ENCODE assay signal across 27 cellular contexts in the genomic region with DNA sequence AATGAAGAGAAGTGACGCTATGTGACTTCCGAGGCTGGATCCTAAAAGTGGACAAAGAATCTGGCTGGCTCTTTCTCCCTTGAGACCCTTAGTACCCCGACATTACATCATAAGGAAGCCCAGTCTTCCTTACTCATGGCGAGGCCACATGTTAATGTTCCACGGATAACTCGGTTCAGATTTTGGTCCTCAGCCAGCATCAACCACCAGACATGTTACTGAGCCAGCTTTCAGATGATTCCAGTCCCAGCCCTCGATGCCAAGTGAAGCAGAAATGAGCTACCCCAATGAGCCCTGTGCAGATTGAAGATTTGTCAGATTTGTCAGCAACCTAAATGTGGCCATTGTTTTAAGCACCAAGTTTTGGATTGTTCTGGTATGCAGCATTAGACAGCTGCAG. TPM values are rescaled to one million over a fixed set of nuclear protein-coding genes. Genes with fewer than 3 reads are reported as not detected.
"Had no signal": no experiment of that assay in that cellular context is flagged by ENCODE, and none has a peak within 500 bp of the region (broad histone marks: within the 10 kb centered on the region; RNA-seq: fewer than 3 reads in every experiment).

No MANE protein-coding gene starts in this region.

- H3K27ac Mint-ChIP-seq: activated CD4-positive, alpha-beta memory T cell treated with anti-CD3 and anti-CD28 coated beads for 36 hours; activated CD4-positive, alpha-beta T cell treated with anti-CD3 and anti-CD28 coated beads, Interleukin-2, amount 10 ng/mL, durations not matched to agents 7 days and 5 days; activated naive CD4-positive, alpha-beta T cell treated with anti-CD3 and anti-CD28 coated beads, Interleukin-2, amount 10 ng/mL, durations not matched to agents 7 days and 5 days; activated naive CD8-positive, alpha-beta T cell treated with anti-CD3 and anti-CD28 coated beads for 36 hours; activated T-cell treated with anti-CD3 and anti-CD28 coated beads, Interleukin-2, amount 50 U/mL, for 72 hours; activated T-helper 2 cell treated with anti-CD3 and anti-CD28 coated beads, Interferon-gamma antibody, Interleukin-2, Interleukin-4, amounts not matched to agents 10 μg/mL and 5 μg/mL and 100 μg/mL, durations not matched to agents 14 hours and 24 hours and 36 hours; T-helper 17 cell had no signal

- H3K9me3 ChIP-seq: breast epithelium, SJCRH30, SK-N-SH had no signal

- H3K36me3 Mint-ChIP-seq: activated CD4-positive, alpha-beta memory T cell treated with anti-CD3 and anti-CD28 coated beads for 36 hours; activated naive CD4-positive, alpha-beta T cell treated with anti-CD3 and anti-CD28 coated beads, Interleukin-2, amount 10 ng/mL, durations not matched to agents 7 days and 5 days; activated naive CD8-positive, alpha-beta T cell treated with anti-CD3 and anti-CD28 coated beads for 36 hours had no signal

- H3K9ac ChIP-seq: SK-N-SH had no signal

- ATAC-seq: activated T-cell treated with anti-CD3 and anti-CD28 coated beads, Interleukin-2, amount 50 U/mL, for 72 hours; T-helper 17 cell had no signal

- H3K9me3 Mint-ChIP-seq: activated CD4-positive, alpha-beta memory T cell treated with anti-CD3 and anti-CD28 coated beads for 36 hours; activated CD4-positive, alpha-beta T cell treated with anti-CD3 and anti-CD28 coated beads, Interleukin-2, amount 10 ng/mL, durations not matched to agents 7 days and 5 days; activated naive CD4-positive, alpha-beta T cell treated with anti-CD3 and anti-CD28 coated beads, Interleukin-2, amount 10 ng/mL, durations not matched to agents 7 days and 5 days; activated naive CD8-positive, alpha-beta T cell treated with anti-CD3 and anti-CD28 coated beads for 36 hours; activated T-cell treated with anti-CD3 and anti-CD28 coated beads, Interleukin-2, amount 50 U/mL, for 72 hours; activated T-helper 2 cell treated with anti-CD3 and anti-CD28 coated beads, Interferon-gamma antibody, Interleukin-2, Interleukin-4, amounts not matched to agents 10 μg/mL and 5 μg/mL and 100 μg/mL, durations not matched to agents 14 hours and 24 hours and 36 hours had no signal

- H3K4me1 ChIP-seq: breast epithelium, SJCRH30 had no signal

- H3K4me1 Mint-ChIP-seq: activated CD4-positive, alpha-beta T cell treated with anti-CD3 and anti-CD28 coated beads, Interleukin-2, amount 10 ng/mL, durations not matched to agents 7 days and 5 days; activated naive CD4-positive, alpha-beta T cell treated with anti-CD3 and anti-CD28 coated beads, Interleukin-2, amount 10 ng/mL, durations not matched to agents 7 days and 5 days; activated naive CD8-positive, alpha-beta T cell treated with anti-CD3 and anti-CD28 coated beads for 36 hours; T-helper 17 cell had no signal

- H3K27ac ChIP-seq: breast epithelium, SJCRH30, VCaP had no signal

- H3K4me3 Mint-ChIP-seq: activated CD4-positive, alpha-beta memory T cell treated with anti-CD3 and anti-CD28 coated beads for 36 hours; activated CD4-positive, alpha-beta T cell treated with anti-CD3 and anti-CD28 coated beads, Interleukin-2, amount 10 ng/mL, durations not matched to agents 7 days and 5 days; activated naive CD4-positive, alpha-beta T cell treated with anti-CD3 and anti-CD28 coated beads, Interleukin-2, amount 10 ng/mL, durations not matched to agents 7 days and 5 days; activated naive CD8-positive, alpha-beta T cell treated with anti-CD3 and anti-CD28 coated beads for 36 hours; activated T-cell treated with anti-CD3 and anti-CD28 coated beads, Interleukin-2, amount 50 U/mL, for 72 hours; T-helper 17 cell had no signal

- H3K4me2 ChIP-seq: SK-N-SH had no signal

- H3K36me3 ChIP-seq: breast epithelium, SJCRH30 had no signal

- H3K4me3 ChIP-seq: breast epithelium, SJCRH30 had no signal

- H3K27me3 ChIP-seq: breast epithelium had no signal

- DNase-seq: activated CD4-positive, alpha-beta memory T cell treated with anti-CD3 and anti-CD28 coated beads for 36 hours; activated CD4-positive, alpha-beta T cell treated with anti-CD3 and anti-CD28 coated beads, Interleukin-2, amount 10 ng/mL, durations not matched to agents 7 days and 5 days; activated CD4-positive, CD25-positive, alpha-beta regulatory T cell; activated CD8-positive, alpha-beta memory T cell treated with anti-CD3 and anti-CD28 coated beads for 24 hours; activated gamma-delta T cell treated with Interleukin-2 at 50 U/mL for 16 hours; activated naive CD4-positive, alpha-beta T cell treated with anti-CD3 and anti-CD28 coated beads, Interleukin-2, amount 10 ng/mL, durations not matched to agents 7 days and 5 days; activated naive CD8-positive, alpha-beta T cell treated with anti-CD3 and anti-CD28 coated beads for 36 hours; activated T-cell treated with anti-CD3 and anti-CD28 coated beads, Interleukin-2, amount 50 U/mL, for 72 hours; MM.1S; NCI-H1105; NCI-H1436; NCI-H1694 treated with DMSO at 0.1 percent for 48 hours; NCI-H2029 treated with DMSO at 0.1 percent for 48 hours; NCI-H345; NCI-H510A; NCI-H526 treated with DMSO at 0.1 percent for 48 hours; NCI-H82; Right ventricle myocardium superior; RPMI8226; SJCRH30; SK-N-SH; T-helper 17 cell; T-helper 9 cell had no signal

- H3K27me3 Mint-ChIP-seq: activated CD4-positive, alpha-beta memory T cell treated with anti-CD3 and anti-CD28 coated beads for 36 hours; activated naive CD8-positive, alpha-beta T cell treated with anti-CD3 and anti-CD28 coated beads for 36 hours had no signal

RNA-seq across cellular contexts. Expression of a gene that starts 46.6 kb away (rescaled TPM):
- total RNA-seq: activated CD4-positive, alpha-beta memory T cell treated with anti-CD3 and anti-CD28 coated beads for 36 hours; activated CD4-positive, alpha-beta T cell treated with anti-CD3 and anti-CD28 coated beads, Interleukin-2, amount 10 ng/mL, durations not matched to agents 7 days and 5 days; activated T-helper 2 cell treated with anti-CD3 and anti-CD28 coated beads, Interferon-gamma antibody, Interleukin-2, Interleukin-4, amounts not matched to agents 10 μg/mL and 5 μg/mL and 100 μg/mL, durations not matched to agents 14 hours and 24 hours and 36 hours; OCI-LY7; SJCRH30 had no signal
